Comparison of ENCODE assay signal across 24 cellular contexts in genomic region chr16:16828913-16829398, GRCh38.
DNase-seq lines count a peak whose midpoint lies in the region; ATAC-seq and FAIRE-seq lines count a peak whose summit lies in the region.
"Had no signal": no experiment of that assay in that cellular context is flagged by ENCODE, and none has a peak within 500 bp of the region (broad histone marks: within the 10 kb centered on the region; RNA-seq: fewer than 3 reads in every experiment).

No MANE protein-coding gene starts in this region.

- H3K27ac ChIP-seq in iPS-20b (ENCODE audit: low read length): no peak overlapping the region
- H3K27ac ChIP-seq: cardiac muscle cell, dorsolateral prefrontal cortex, gastrocnemius medialis, SK-N-MC, spleen, thyroid gland had no signal

- no peak for FAIRE-seq in urothelium cell line (lab: Jason Lieb, UNC)
- FAIRE-seq: HepG2, RCC 7860 had no signal

- H3K9ac ChIP-seq in iPS-20b (ENCODE audit: low read depth, low read length): no peak overlapping the region

- H3K4me1 ChIP-seq in iPS-20b (ENCODE audit: insufficient read depth, low read length): peaks cover 7% of the 10 kb centered on the region; the same call in 1 of the 2 replicates
- H3K4me1 ChIP-seq: gastrocnemius medialis, spleen, thyroid gland had no signal

- no peak for ATAC-seq in GM21360 (IDR thresholded peaks at IDR 0.05; ENCODE audit: unreplicated experiment)
- ATAC-seq: activated CD4-positive, CD25-positive, alpha-beta regulatory T cell treated with anti-CD3 and anti-CD28 coated beads, Interleukin-2, amount 50 U/mL, for 24 hours; gastrocnemius medialis; HepG2; natural killer cell had no signal

- H3K36me3 ChIP-seq in iPS-20b (ENCODE audit: insufficient read depth, low read depth, low read length): no peaks in the 10 kb centered on the region
- H3K36me3 ChIP-seq: cardiac muscle cell, gastrocnemius medialis, MG63, spleen, thyroid gland had no signal

- no peaks in the 10 kb centered on the region for H3K9me3 ChIP-seq in iPS-20b (ENCODE audit: insufficient read depth, low read depth, low read length)
- H3K9me3 ChIP-seq: gastrocnemius medialis, MG63, thyroid gland had no signal

- no peaks in the 10 kb centered on the region for H3K27me3 ChIP-seq in iPS-20b (ENCODE audit: insufficient read depth, low read length)
- H3K27me3 ChIP-seq: cardiac muscle cell, gastrocnemius medialis, MG63, thyroid gland had no signal

- peak overlapping the region; percentile 20; the same call in 1 of the 2 replicates for H3K4me3 ChIP-seq in iPS-20b (ENCODE audit: low read length)
- H3K4me3 ChIP-seq: cardiac muscle cell, dorsolateral prefrontal cortex, gastrocnemius medialis, lung, MG63, SK-N-MC, spleen, thyroid gland had no signal

- DNase-seq in NCI-H82 (lab: John Stamatoyannopoulos, UW) (peak; percentile 10), NCI-H82 treated with DMSO at 0.1 percent for 48 hours (lab: John Stamatoyannopoulos, UW; ENCODE audit: unreplicated experiment) (no peak), NCI-H510A (lab: John Stamatoyannopoulos, UW) (peak; percentile 48), urothelium cell line (ENCODE audit: low spot score) (peak; percentile 39), hepatic stellate cell (ENCODE audit: low spot score) (no peak), NCI-H146 (lab: John Stamatoyannopoulos, UW) (no peak)
- DNase-seq: activated CD8-positive, alpha-beta memory T cell treated with anti-CD3 and anti-CD28 coated beads for 24 hours; dorsolateral prefrontal cortex; erythroblast; gastrocnemius medialis; MG63; natural killer cell; NCI-H1694 treated with DMSO at 0.1 percent for 48 hours; NCI-H526 treated with DMSO at 0.1 percent for 48 hours; spleen; thyroid gland had no signal

Comparison
In these comparisons a context has a peak if more than half of its experiments do, and no peak if none do; other contexts are left out.
1. DNase-seq: peak in NCI-H82 (single experiment), NCI-H510A (single experiment) and urothelium cell line (single experiment); none in NCI-H82 treated with DMSO at 0.1 percent for 48 hours (single experiment), hepatic stellate cell (single experiment) and NCI-H146 (single experiment).